In the genomic region with DNA sequence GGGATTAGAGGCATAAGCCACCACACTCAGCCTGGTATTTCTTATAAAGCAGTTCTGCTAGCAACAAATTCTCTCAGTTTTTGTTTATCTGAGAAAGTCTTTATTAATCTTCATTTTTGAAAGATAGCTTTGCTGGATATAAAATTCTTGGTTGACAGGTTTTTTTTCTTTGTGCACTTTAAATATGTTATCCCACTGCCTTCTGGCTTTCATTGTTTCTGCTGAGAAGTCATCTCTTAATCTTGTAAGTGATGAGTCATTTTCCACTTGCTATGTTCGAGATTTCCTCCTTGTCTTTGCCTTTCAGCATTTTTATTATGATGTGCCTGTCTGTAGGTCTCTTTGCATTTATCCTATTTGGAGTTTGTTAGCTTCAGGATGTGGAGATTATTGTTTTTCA, we compare ENCODE assay signal across 20 cellular contexts. TPM values are rescaled to one million over a fixed set of nuclear protein-coding genes. Genes with fewer than 3 reads are reported as not detected.
DNase-seq lines count a peak whose midpoint lies in the region; ATAC-seq, FAIRE-seq and TF ChIP-seq lines count a peak whose summit lies in the region.
"Had no signal": no experiment of that assay in that cellular context is flagged by ENCODE, and none has a peak within 500 bp of the region (broad histone marks: within the 10 kb centered on the region; RNA-seq: fewer than 3 reads in every experiment).

No MANE protein-coding gene starts in this region.

- WGBS in lower leg skin, 2 donors = 79 to 83% methylated on average over 1 of the region's 1 CpG

- no peaks in the 10 kb centered on the region for H3K79me2 ChIP-seq in endothelial cell of umbilical vein (ENCODE audit: control insufficient read depth, insufficient read depth, low read length)

- POLR2A ChIA-PET in HEK293 (lab: Yijun Ruan, JAX) (no interaction called here), endothelial cell of umbilical vein (lab: Charles Lee) (no interaction called here)

- H3K9me1 ChIP-seq in endothelial cell of umbilical vein (replicated peaks; ENCODE audit: control insufficient read depth, extremely low read depth, insufficient read depth, low read length) = no peaks in the 10 kb centered on the region

- H3K36me3 ChIP-seq in HEK293 (ENCODE audit: control insufficient read depth in 2 of 2, insufficient read depth in 1 of 2, low read length in 2 of 2) (no peaks in the 10 kb centered on the region), endothelial cell of umbilical vein (ENCODE audit: control insufficient read depth in 2 of 2, extremely low read depth in 1 of 2, insufficient read depth in 2 of 2, low read length in 2 of 2) (no peaks in the 10 kb centered on the region)

- H3K9ac ChIP-seq in endothelial cell of umbilical vein (replicated peaks; ENCODE audit: extremely low read depth, insufficient read depth, low read length) = no peak overlapping the region

- DNase-seq in ACHN (peak; percentile 8), RKO (ENCODE audit: low spot score) (peak; percentile 66), endothelial cell of umbilical vein (ENCODE audit: low read depth, low spot score) (no peak), NCI-H1436 treated with DMSO at 0.1 percent for 48 hours (lab: John Stamatoyannopoulos, UW) (no peak), lower leg skin (ENCODE audit: low spot score in 2 of 2) (no peak)
- DNase-seq in stimulated activated naive CD8-positive, alpha-beta T cell treated with anti-CD3 and anti-CD28 coated beads, Interleukin-15, Interleukin-2, amounts not matched to agents 100 U/mL and 50 U/mL, for 24 hours = no peak
- no peak for DNase-seq in central memory CD4-positive, alpha-beta T cell
- DNase-seq: C1 segment of cervical spinal cord, GDM1, GOT3, IMR-90, Karpas-422, MV-4-11, NCI-H1417, NCI-H187 treated with DMSO at 0.1 percent for 48 hours, NCI-H226, NCI-H524, PC-9 had no signal

- dilution Hi-C loops in endothelial cell of umbilical vein (cut with MboI; ENCODE audit: extremely low pct_ligation_motif_present, low sequenced_read_pairs) = no loop called here

- in situ Hi-C loops in ACHN (cut with HindIII; ENCODE audit: low pct_ligation_motif_present, low pct_unique_long_range_greater_than_20kb, low sequenced_read_pairs) = no loop called here

- H3K9me3 ChIP-seq in HEK293 (ENCODE audit: control insufficient read depth, insufficient read depth, low read depth, low read length) = no peaks in the 10 kb centered on the region
- H3K9me3 ChIP-seq in endothelial cell of umbilical vein (replicated peaks; ENCODE audit: control insufficient read depth, insufficient read depth, low read length) = no peaks in the 10 kb centered on the region

- intact Hi-C loops in endothelial cell of umbilical vein (cut with micrococcal nuclease) = no loop called here
- intact Hi-C loops in lower leg skin (cut with DNase I; ENCODE audit: low total_unique reads) = no loop called here

- no peak overlapping the region for H3K27ac ChIP-seq in HEK293 (ENCODE audit: extremely low read depth, low read depth, low read length)
- no peak overlapping the region for H3K27ac ChIP-seq in endothelial cell of umbilical vein (ENCODE audit: insufficient read depth, low read depth, low read length)
- H3K27ac ChIP-seq: PC-9 had no signal

- H3K4me3 ChIP-seq in HEK293 (ENCODE audit: low read depth, low read length) (no peak overlapping the region), endothelial cell of umbilical vein (replicated peaks in 1 of 3; ENCODE audit: insufficient read depth in 1 of 3, low read depth in 1 of 3, low read length in 3 of 3) (no peak overlapping the region), lower leg skin (ENCODE audit: low read depth, poor library complexity, severe bottlenecking) (no peak overlapping the region)
- H3K4me3 ChIP-seq: PC-9 had no signal

- no peak for FAIRE-seq in endothelial cell of umbilical vein (lab: Jason Lieb, UNC)
- FAIRE-seq: GM19239 had no signal

- BruUV-seq in endothelial cell of umbilical vein (replicated peaks; lab: Mats Ljungman, UMichigan) = no TSS peak

- H3K27me3 ChIP-seq in endothelial cell of umbilical vein (ENCODE audit: control insufficient read depth in 2 of 2, insufficient read depth in 2 of 2, low read length in 2 of 2) = peaks cover 0 to 3% of the 10 kb centered on the region in 2 experiments

- H3K4me1 ChIP-seq in HEK293 (ENCODE audit: control insufficient read depth, insufficient read depth, low read length) (no peaks in the 10 kb centered on the region), endothelial cell of umbilical vein (ENCODE audit: control insufficient read depth, extremely low read depth, insufficient read depth, low read length) (no peaks in the 10 kb centered on the region)

- TF ChIP-seq CTCF in HEK293 (tag by site-specific recombination; IDR thresholded peaks at IDR 0.05) (no peak), endothelial cell of umbilical vein (IDR thresholded peaks at IDR 0.05; ENCODE audit: extremely low read depth in 1 of 2, insufficient read depth in 1 of 2, low read depth in 1 of 2, low read length in 2 of 2) (no peak), lower leg skin (IDR thresholded peaks at IDR 0.05) (no peak)

- no peak overlapping the region for H3K4me2 ChIP-seq in endothelial cell of umbilical vein (ENCODE audit: insufficient read depth, low read length)
- H3K4me2 ChIP-seq: PC-9 had no signal

- no peaks in the 10 kb centered on the region for H4K20me1 ChIP-seq in endothelial cell of umbilical vein (replicated peaks; ENCODE audit: control insufficient read depth, extremely low read depth, insufficient read depth, low read length)

- CTCF ChIA-PET in HEK293 (lab: Yijun Ruan, JAX) (no interaction called here), endothelial cell of umbilical vein (lab: Charles Lee) (interaction anchor here (0.7 to 1.0 kb wide), 2 partner anchors 17 to 25 kb away, joined by 3 read pairs; no protein-coding TSS in a partner anchor)

- no peak for TF ChIP-seq POLR2A in endothelial cell of umbilical vein (IDR thresholded peaks at IDR 0.05; ENCODE audit: low read depth, low read length)
- TF ChIP-seq POLR2A in lower leg skin (IDR thresholded peaks at IDR 0.05) = no peak

- ATAC-seq in stimulated activated naive CD8-positive, alpha-beta T cell treated with anti-CD3 and anti-CD28 coated beads, Interleukin-15, Interleukin-2, amounts not matched to agents 100 U/mL and 50 U/mL, for 24 hours = no peak

- H2AFZ ChIP-seq in endothelial cell of umbilical vein (ENCODE audit: low read depth, low read length) = no peak overlapping the region
- H2AFZ ChIP-seq: PC-9 had no signal

TF ChIP-seq in HEK293, 187 proteins besides CTCF, POLR2A, EP300 and RAD21 (continues in another document):
- TF ChIP-seq ZXDB (tag by site-specific recombination; IDR thresholded peaks at IDR 0.05) (no peak), YY2 (tag by site-specific recombination; IDR thresholded peaks at IDR 0.05) (no peak), KLF1 (tag by site-specific recombination; IDR thresholded peaks at IDR 0.05) (no peak), ZNF777 (tag by site-specific recombination; IDR thresholded peaks at IDR 0.05; ENCODE audit: borderline replicate concordance) (no peak), ZNF521 (tag by site-specific recombination; IDR thresholded peaks at IDR 0.05) (no peak), ZNF335 (tag by site-specific recombination; conservative IDR thresholded peaks at IDR 0.05) (no peak), ZNF175 (tag by site-specific recombination; IDR thresholded peaks at IDR 0.05) (no peak), ZNF19 (tag by site-specific recombination; IDR thresholded peaks at IDR 0.05; ENCODE audit: low read depth) (no peak), ZNF571 (tag by site-specific recombination; IDR thresholded peaks at IDR 0.05) (no peak), ZNF747 (tag by site-specific recombination; IDR thresholded peaks at IDR 0.05) (no peak), MYNN (tag by site-specific recombination; IDR thresholded peaks at IDR 0.05; ENCODE audit: borderline replicate concordance) (no peak), ZNF311 (tag by site-specific recombination; IDR thresholded peaks at IDR 0.05; ENCODE audit: borderline replicate concordance) (no peak), ZFP41 (tag by site-specific recombination; IDR thresholded peaks at IDR 0.05; ENCODE audit: borderline replicate concordance) (no peak), ZNF184 (tag by site-specific recombination; IDR thresholded peaks at IDR 0.05) (peak; percentile 80)

TF ChIP-seq in endothelial cell of umbilical vein, 7 proteins besides CTCF, POLR2A, EP300 and RAD21:
- TF ChIP-seq JUN (IDR thresholded peaks at IDR 0.05; ENCODE audit: borderline replicate concordance, insufficient read depth, insufficient read length, low read depth) (peak; percentile 41), EZH2 (IDR thresholded peaks at IDR 0.05; ENCODE audit: borderline replicate concordance, low read depth, low read length, severe bottlenecking) (no peak)

RNA-seq across cellular contexts. Expression of gene ELAC1, which starts 5.9 kb away (rescaled TPM):
- total RNA-seq in endothelial cell of umbilical vein (6.0 and 7.6 TPM in 2 replicates), lower leg skin (10 to 100 TPM in 1 of 4 donors, 1 to 10 TPM in 3; 4.1 to 11.6 (median 8.3) TPM)
- 3.0 and 3.6 TPM in 2 replicates for polyA plus RNA-seq in endothelial cell of umbilical vein
- 4.9 and 5.2 TPM in 2 replicates for polyA plus RNA-seq in endothelial cell of umbilical vein (2011; cell fraction: cytosol; rRNA removed)
- 3.0 and 3.7 TPM in 2 replicates for polyA plus RNA-seq in endothelial cell of umbilical vein (2011; cell fraction: nucleus; rRNA removed)
- 3.7 and 7.0 TPM in 2 replicates for polyA plus RNA-seq in endothelial cell of umbilical vein (2012)
- 3.7 and 6.3 TPM in 2 replicates for polyA minus RNA-seq in endothelial cell of umbilical vein
- 1.9 TPM for polyA minus RNA-seq in endothelial cell of umbilical vein (2011; cell fraction: cytosol; rRNA and poly(A)+ RNA removed)
- polyA minus RNA-seq in endothelial cell of umbilical vein (2011; cell fraction: nucleus; rRNA and poly(A)+ RNA removed) = 8.8 and 11.1 TPM in 2 replicates

Comparison
In these comparisons a context has a peak if more than half of its experiments do, and no peak if none do; other contexts are left out.
1. DNase-seq: peak in ACHN (single experiment) and RKO (single experiment); none in endothelial cell of umbilical vein (single experiment), NCI-H1436 treated with DMSO at 0.1 percent for 48 hours (single experiment), lower leg skin (0 of 2), stimulated activated naive CD8-positive, alpha-beta T cell treated with anti-CD3 and anti-CD28 coated beads, Interleukin-15, Interleukin-2, amounts not matched to agents 100 U/mL and 50 U/mL, for 24 hours (single experiment) and central memory CD4-positive, alpha-beta T cell (single experiment).